25 cellular contexts compared by ENCODE assay signal in genomic region chr5:3896098-3896497, GRCh38.
"Had no signal": no experiment of that assay in that cellular context is flagged by ENCODE, and none has a peak within 500 bp of the region (broad histone marks: within the 10 kb centered on the region; RNA-seq: fewer than 3 reads in every experiment).

No MANE protein-coding gene starts in this region.

- DNase-seq: IMR-90, Karpas-422, KG1, MM.1S, NCI-H1105, NCI-H1417, NCI-H1436 treated with DMSO at 0.1 percent for 48 hours, NCI-H1694, NCI-H187 treated with DMSO at 0.1 percent for 48 hours, NCI-H2029 treated with DMSO at 0.1 percent for 48 hours, NCI-H226, NCI-H446, NCI-H510A, NCI-H524 treated with DMSO at 0.1 percent for 48 hours, NCI-H69, NCI-H774, Right ventricle myocardium superior, RPMI8226, SIG-M5, SW 1271, T-cell had no signal

- H3K4me3 ChIP-seq: SJSA1, SK-N-MC had no signal

- H3K4me1 ChIP-seq: SJSA1 had no signal

- H3K27ac ChIP-seq: SJSA1, SK-N-MC had no signal

- H3K36me3 ChIP-seq: SJSA1 had no signal

- ATAC-seq: HepG2, T-cell had no signal

- H3K27me3 ChIP-seq: SJSA1 had no signal

- FAIRE-seq: HepG2, RCC 7860 had no signal
